ENCODE assay signal across 9 cellular contexts in genomic region chr1:25148673-25149300, GRCh38.
DNase-seq lines count a peak whose midpoint lies in the region; ATAC-seq and TF ChIP-seq lines count a peak whose summit lies in the region.
"Had no signal": no experiment of that assay in that cellular context is flagged by ENCODE, and none has a peak within 500 bp of the region (broad histone marks: within the 10 kb centered on the region; RNA-seq: fewer than 3 reads in every experiment).

No MANE protein-coding gene starts in this region.

- H3K9me3 Mint-ChIP-seq in activated naive CD4-positive, alpha-beta T cell treated with anti-CD3 and anti-CD28 coated beads, Interleukin-2, amount 10 ng/mL, durations not matched to agents 7 days and 5 days = no peaks in the 10 kb centered on the region
- H3K9me3 Mint-ChIP-seq in T-helper 2 cell treated with Interferon-gamma antibody and Interleukin-4, amounts not matched to agents 5 μg/mL and 100 μg/mL, for 36 hours = no peaks in the 10 kb centered on the region

- H3K4me3 ChIP-seq in GM06990 (replicated peaks; ENCODE audit: low read depth, low read length) = no peak overlapping the region

- no peak for ATAC-seq in sciatic nerve
- ATAC-seq in HG02623 (IDR thresholded peaks at IDR 0.05; ENCODE audit: unreplicated experiment) = no peak

- peaks cover 2% of the 10 kb centered on the region for H3K4me1 Mint-ChIP-seq in activated naive CD4-positive, alpha-beta T cell treated with anti-CD3 and anti-CD28 coated beads, Interleukin-2, amount 10 ng/mL, durations not matched to agents 7 days and 5 days
- H3K4me1 Mint-ChIP-seq in T-helper 2 cell treated with Interferon-gamma antibody and Interleukin-4, amounts not matched to agents 5 μg/mL and 100 μg/mL, for 36 hours (ENCODE audit: low read depth) = peaks cover 4% of the 10 kb centered on the region

- intact Hi-C loops in sciatic nerve (cut with DNase I) = no loop called here

- no peaks in the 10 kb centered on the region for H3K36me3 Mint-ChIP-seq in activated naive CD4-positive, alpha-beta T cell treated with anti-CD3 and anti-CD28 coated beads, Interleukin-2, amount 10 ng/mL, durations not matched to agents 7 days and 5 days
- no peaks in the 10 kb centered on the region for H3K36me3 Mint-ChIP-seq in T-helper 2 cell treated with Interferon-gamma antibody and Interleukin-4, amounts not matched to agents 5 μg/mL and 100 μg/mL, for 36 hours (ENCODE audit: low read depth)

- no peak overlapping the region for H3K4me3 Mint-ChIP-seq in activated naive CD4-positive, alpha-beta T cell treated with anti-CD3 and anti-CD28 coated beads, Interleukin-2, amount 10 ng/mL, durations not matched to agents 7 days and 5 days
- H3K4me3 Mint-ChIP-seq in T-helper 2 cell treated with Interferon-gamma antibody and Interleukin-4, amounts not matched to agents 5 μg/mL and 100 μg/mL, for 36 hours = no peak overlapping the region

- H3K27me3 Mint-ChIP-seq in activated naive CD4-positive, alpha-beta T cell treated with anti-CD3 and anti-CD28 coated beads, Interleukin-2, amount 10 ng/mL, durations not matched to agents 7 days and 5 days = peaks cover 42% of the 10 kb centered on the region
- peaks cover 33% of the 10 kb centered on the region for H3K27me3 Mint-ChIP-seq in T-helper 2 cell treated with Interferon-gamma antibody and Interleukin-4, amounts not matched to agents 5 μg/mL and 100 μg/mL, for 36 hours (ENCODE audit: low read depth)

- H3K27me3 ChIP-seq in GM06990 (replicated peaks; ENCODE audit: control insufficient read depth, insufficient read depth, low read length) = peaks cover 1% of the 10 kb centered on the region; the same call in 1 of the 2 replicates

- DNase-seq in GM06990 (ENCODE audit: extremely low read depth, insufficient read length) = no peak
- DNase-seq in LoVo (ENCODE audit: low spot score) = peak; percentile 27
- peak; percentile 58 for DNase-seq in activated naive CD4-positive, alpha-beta T cell treated with anti-CD3 and anti-CD28 coated beads, Interleukin-2, amount 10 ng/mL, durations not matched to agents 7 days and 5 days
- peak; percentile 16 to 23 for DNase-seq in lung microvascular endothelial cell (ENCODE audit: low read depth in 2 of 2)
- DNase-seq in putamen (ENCODE audit: low spot score) = no peak
- no peak for DNase-seq in sciatic nerve (ENCODE audit: low spot score)
- no peak for DNase-seq in T-helper 2 cell treated with Interferon-gamma antibody and Interleukin-4, amounts not matched to agents 5 μg/mL and 100 μg/mL, for 36 hours (ENCODE audit: low spot score)
- DNase-seq: cortex of kidney had no signal

- H3K36me3 ChIP-seq in GM06990 (ENCODE audit: control insufficient read depth, insufficient read depth, low read length) = no peaks in the 10 kb centered on the region

- TF ChIP-seq CTCF in GM06990 (IDR thresholded peaks at IDR 0.05; ENCODE audit: insufficient read depth, low read length, poor library complexity, severe bottlenecking) = peak; percentile 81

- no peak overlapping the region for H3K27ac Mint-ChIP-seq in activated naive CD4-positive, alpha-beta T cell treated with anti-CD3 and anti-CD28 coated beads, Interleukin-2, amount 10 ng/mL, durations not matched to agents 7 days and 5 days
- H3K27ac Mint-ChIP-seq in T-helper 2 cell treated with Interferon-gamma antibody and Interleukin-4, amounts not matched to agents 5 μg/mL and 100 μg/mL, for 36 hours = no peak overlapping the region

- CTCF ChIA-PET in activated naive CD4-positive, alpha-beta T cell treated with anti-CD3 and anti-CD28 coated beads, Interleukin-2, amount 10 ng/mL, durations not matched to agents 7 days and 5 days (lab: Charles Lee) = interaction anchor here (0.7 to 2.5 kb wide), 18 partner anchors 10 to 323 kb away, joined by 3 to 10 read pairs (median 3); no protein-coding TSS in a partner anchor

Comparison
In these comparisons a context has a peak if more than half of its experiments do, and no peak if none do; other contexts are left out.
1. DNase-seq: peak in LoVo (single experiment), activated naive CD4-positive, alpha-beta T cell treated with anti-CD3 and anti-CD28 coated beads, Interleukin-2, amount 10 ng/mL, durations not matched to agents 7 days and 5 days (single experiment) and lung microvascular endothelial cell (2 of 2); none in GM06990 (single experiment), putamen (single experiment), sciatic nerve (single experiment) and T-helper 2 cell treated with Interferon-gamma antibody and Interleukin-4, amounts not matched to agents 5 μg/mL and 100 μg/mL, for 36 hours (single experiment).